ENCODE assay signal across 9 cellular contexts in genomic region chr2:206260427-206261012, GRCh38. TPM values are rescaled to one million over a fixed set of nuclear protein-coding genes. Genes with fewer than 3 reads are reported as not detected.
A peak's percentile ranks its signal among the peaks of the same experiment; 100 is the strongest.
DNase-seq lines count a peak whose midpoint lies in the region; ATAC-seq, FAIRE-seq and TF ChIP-seq lines count a peak whose summit lies in the region.
"Had no signal": no experiment of that assay in that cellular context is flagged by ENCODE, and none has a peak within 500 bp of the region (broad histone marks: within the 10 kb centered on the region; RNA-seq: fewer than 3 reads in every experiment).

No MANE protein-coding gene starts in this region.

- H3K27ac ChIP-seq in Karpas-422 (ENCODE audit: low read length) (no peak overlapping the region), K562 (ENCODE audit: extremely low read depth, low read depth, low read length) (no peak overlapping the region), thyroid gland (no peak overlapping the region)

- H3K36me3 Mint-ChIP-seq in nephron progenitor cell (ENCODE audit: low read depth) = no peaks in the 10 kb centered on the region
- H3K36me3 Mint-ChIP-seq: CD4-positive, CD25-positive, alpha-beta regulatory T cell had no signal

- H3K9ac ChIP-seq in Karpas-422 (ENCODE audit: low read length) (no peak overlapping the region), K562 (ENCODE audit: insufficient read depth in 1 of 2, low read depth in 2 of 2, low read length in 2 of 2) (no peak overlapping the region)

- POLR2A ChIA-PET in K562 (lab: Yijun Ruan, JAX) = no interaction called here

- 0% methylated on average over 3 of the region's 4 CpGs for WGBS in K562 (ENCODE audit: insufficient coverage, low coverage, missing lambda C conversion rate)
- WGBS in thyroid gland, 2 donors = 31 to 35% methylated on average over 4 of the region's 4 CpGs

- peaks cover 4% of the 10 kb centered on the region for H3K9me3 Mint-ChIP-seq in nephron progenitor cell

- H3K9me3 ChIP-seq in Karpas-422 (ENCODE audit: low read length) (no peaks in the 10 kb centered on the region), K562 (replicated peaks; ENCODE audit: control insufficient read depth, insufficient read depth, low read depth, low read length) (no peaks in the 10 kb centered on the region), thyroid gland (no peaks in the 10 kb centered on the region)

- intact Hi-C loops in K562 (cut with micrococcal nuclease) (loop anchor here (5.0 kb wide), 1 partner anchor 98 kb away; no protein-coding TSS in a partner anchor), thyroid gland (cut with DNase I) (no loop called here)

- no peak for FAIRE-seq in K562 (lab: Jason Lieb, UNC)

- H2AFZ ChIP-seq in Karpas-422 (ENCODE audit: low read length) (0 out of 2 replicates have a peak overlapping the region, but pooled peaks have one; percentile 20), K562 (ENCODE audit: low read depth, low read length) (no peak overlapping the region)

- TF ChIP-seq RAD21 in K562 (CRISPR knock-in tag; conservative IDR thresholded peaks at IDR 0.05 in 1 of 2, IDR thresholded peaks at IDR 0.05 in 1 of 2) = peak; percentile 10 to 33; a peak in 1 of 4 replicates

- TF ChIP-seq CTCF in K562 (IDR thresholded peaks at IDR 0.05 in 2 of 3, conservative IDR thresholded peaks at IDR 0.05 in 1 of 3; ENCODE audit: insufficient read depth in 2 of 3, low read depth in 1 of 3, low read length in 3 of 3) = peak; percentile 8 to 34 (median 18); a peak in 3 of 6 replicates
- peak; percentile 37 for TF ChIP-seq CTCF in nephron progenitor cell (IDR thresholded peaks at IDR 0.05)
- TF ChIP-seq CTCF in thyroid gland (IDR thresholded peaks at IDR 0.05) = peak in 2 of 6 experiments; percentile 30 to 31

- H3K36me3 ChIP-seq in Karpas-422 (ENCODE audit: insufficient read depth, low read length) (no peaks in the 10 kb centered on the region), K562 (ENCODE audit: control insufficient read depth, insufficient read depth, low read length) (no peaks in the 10 kb centered on the region), thyroid gland (no peaks in the 10 kb centered on the region)

- no peaks in the 10 kb centered on the region for H4K20me1 ChIP-seq in Karpas-422 (ENCODE audit: insufficient read depth, low read depth, low read length)
- H4K20me1 ChIP-seq in K562 (replicated peaks; ENCODE audit: control insufficient read depth, insufficient read depth, low read length) = no peaks in the 10 kb centered on the region

- no peaks in the 10 kb centered on the region for H3K79me2 ChIP-seq in Karpas-422 (ENCODE audit: low read length)
- H3K79me2 ChIP-seq in K562 (ENCODE audit: control insufficient read depth, insufficient read depth, low read length) = no peaks in the 10 kb centered on the region

- no peaks in the 10 kb centered on the region for H3K9me1 ChIP-seq in K562 (ENCODE audit: control insufficient read depth, insufficient read depth, low read length)

- H3K4me3 ChIP-seq in Karpas-422 (ENCODE audit: low read length) (no peak overlapping the region), K562 (no peak overlapping the region), thyroid gland (replicated peaks in 1 of 3) (no peak overlapping the region)

- H3K4me2 ChIP-seq in Karpas-422 (ENCODE audit: low read depth, low read length, poor library complexity, severe bottlenecking) = no peak overlapping the region
- H3K4me2 ChIP-seq in K562 (ENCODE audit: insufficient read depth, low read length) = no peak overlapping the region

- TF ChIP-seq EP300 in K562 (IDR thresholded peaks at IDR 0.05; ENCODE audit: low read length) = no peak

- H3K4me1 ChIP-seq in Karpas-422 (ENCODE audit: low read length) (peaks cover 6% of the 10 kb centered on the region; the same call in 1 of the 2 replicates), K562 (replicated peaks in 1 of 2; ENCODE audit: control insufficient read depth in 2 of 2, insufficient read depth in 2 of 2, low read length in 2 of 2) (no peaks in the 10 kb centered on the region), thyroid gland (no peaks in the 10 kb centered on the region)

- peaks cover 34% of the 10 kb centered on the region for H3K4me1 Mint-ChIP-seq in nephron progenitor cell

- no peak for TF ChIP-seq POLR2A in K562 (conservative IDR thresholded peaks at IDR 0.05)
- no peak for TF ChIP-seq POLR2A in thyroid gland (IDR thresholded peaks at IDR 0.05)

- no TSS peak for BruUV-seq in K562 (replicated peaks; lab: Mats Ljungman, UMichigan)

- in situ Hi-C loops in K562 (cut with MboI) = no loop called here

- H3K4me3 Mint-ChIP-seq in nephron progenitor cell = no peak overlapping the region
- H3K4me3 Mint-ChIP-seq: CD4-positive, CD25-positive, alpha-beta regulatory T cell had no signal

- ATAC-seq in GM21529 (IDR thresholded peaks at IDR 0.05; ENCODE audit: unreplicated experiment) (peak; percentile 81), K562 (peak; percentile 84)

- no peaks in the 10 kb centered on the region for H3K9me2 ChIP-seq in Karpas-422 (replicated peaks; ENCODE audit: insufficient read depth, low read length)

- DNase-seq in NCI-H1092 (lab: John Stamatoyannopoulos, UW) (peak; percentile 4), NCI-H1092 treated with DMSO at 0.1 percent for 48 hours (lab: John Stamatoyannopoulos, UW) (no peak), Karpas-422 (peak; percentile 83), K562 (ENCODE audit: extremely low read depth in 1 of 4, low spot score in 3 of 4) (peak in 3 of 4 experiments; percentile 6 to 14 (median 9)), nephron progenitor cell (no peak), hypothalamus (lab: John Stamatoyannopoulos, UW) (no peak), thyroid gland (no peak)

- no peaks in the 10 kb centered on the region for H3K27me3 ChIP-seq in Karpas-422 (ENCODE audit: low read length)
- H3K27me3 ChIP-seq in K562 (ENCODE audit: control insufficient read depth in 2 of 2, insufficient read depth in 2 of 2, low read length in 2 of 2) = peaks cover 12 to 42% of the 10 kb centered on the region in 2 experiments; a peak in 4 of 5 replicates
- H3K27me3 ChIP-seq in thyroid gland = peaks cover 19% of the 10 kb centered on the region

- H3K27me3 Mint-ChIP-seq in nephron progenitor cell (ENCODE audit: low read depth, poor library complexity) = peaks cover 25% of the 10 kb centered on the region

- H3K27ac Mint-ChIP-seq in nephron progenitor cell = peak overlapping the region; percentile 29

- CTCF ChIA-PET in K562 (lab: Yijun Ruan, JAX; ENCODE audit: low intra/inter-chr PET ratio) = no interaction called here

TF ChIP-seq in K562, 482 proteins besides CTCF, POLR2A, EP300 and RAD21 (continues in another document):
- no peak for TF ChIP-seq KLF16 (IDR thresholded peaks at IDR 0.05)
- TF ChIP-seq MAFK (IDR thresholded peaks at IDR 0.05; ENCODE audit: low read length) = no peak
- no peak for TF ChIP-seq RNF2 (IDR thresholded peaks at IDR 0.05)
- TF ChIP-seq POLR2G (IDR thresholded peaks at IDR 0.05; ENCODE audit: low read depth, low read length) = no peak
- no peak for TF ChIP-seq ETV5 (CRISPR knock-in tag; IDR thresholded peaks at IDR 0.05; ENCODE audit: low read depth)
- TF ChIP-seq NFYB (IDR thresholded peaks at IDR 0.05; ENCODE audit: extremely low read depth, insufficient read length) = no peak
- TF ChIP-seq SRSF1 (IDR thresholded peaks at IDR 0.05; ENCODE audit: low read depth, low read length) = no peak
- no peak for TF ChIP-seq ZNF76 (CRISPR knock-in tag; IDR thresholded peaks at IDR 0.05; ENCODE audit: borderline replicate concordance)
- TF ChIP-seq HDAC6 (IDR thresholded peaks at IDR 0.05; ENCODE audit: low read depth, low read length) = no peak
- TF ChIP-seq CHD2 (IDR thresholded peaks at IDR 0.05; ENCODE audit: low read depth, low read length) = no peak
- no peak for TF ChIP-seq ZNF740 (CRISPR knock-in tag; IDR thresholded peaks at IDR 0.05)
- no peak for TF ChIP-seq ZNF740 (tag; IDR thresholded peaks at IDR 0.05)
- no peak for TF ChIP-seq ZBTB12 (CRISPR knock-in tag; IDR thresholded peaks at IDR 0.05)

RNA-seq across cellular contexts. Expression of gene ZDBF2, which starts 13.9 kb away (rescaled TPM):
- total RNA-seq in Karpas-422 (2014; rRNA removed; shearing (Covaris generic); ENCODE audit: low replicate concordance) = 1.9 and 2.5 TPM in 2 replicates
- 0.12 and 0.95 TPM in 2 replicates for total RNA-seq in K562 (2011; cell fraction: chromatin; rRNA removed; ENCODE audit: low replicate concordance)
- under 0.01 TPM in 1 of 2 replicates, not detected in the other for total RNA-seq in K562 (2011; cell fraction: nucleolus; rRNA removed)
- total RNA-seq in K562 (2011; cell fraction: nucleoplasm; rRNA removed) = under 0.01 TPM in 1 of 2 replicates, not detected in the other
- total RNA-seq in K562 (2014; rRNA removed) = 0.04 TPM in 1 of 2 replicates, not detected in the other
- 0.04 and 0.19 TPM in 2 replicates for total RNA-seq in K562 (2014; rRNA removed; fragmentation: Illumina TruSeq; extraction: Trizol)
- 0.04 TPM in 2 replicates for total RNA-seq in K562 (2015; rRNA removed; fragmentation: Illumina TruSeq; extraction: Trizol)
- total RNA-seq in K562 (2021) = 0.04 TPM in 2 replicates
- polyA plus RNA-seq in K562 (2011; rRNA removed) = 0.03 TPM in 2 replicates
- under 0.01 and 0.01 TPM in 2 replicates for polyA plus RNA-seq in K562 (2011; cell fraction: cytosol; rRNA removed)
- polyA plus RNA-seq in K562 (2011; cell fraction: nucleus; rRNA removed) = 0.03 and 0.09 TPM in 2 replicates
- 0.05 and 0.17 TPM in 2 replicates for polyA plus RNA-seq in K562 (2012)
- 0.01 TPM in 2 replicates for polyA plus RNA-seq in K562 (2014; fragmentation: Illumina TruSeq; extraction: Trizol)
- not detected for polyA plus RNA-seq in K562 (2014; fragmentation: Nextera tagmentation; extraction: Ambion mirVana)
- polyA plus RNA-seq in K562 (2014; rRNA removed) = 0.03 TPM in 1 of 2 replicates, not detected in the other
- polyA minus RNA-seq in K562 (2011; rRNA and poly(A)+ RNA removed) = 0.09 and 0.11 TPM in 2 replicates
- not detected in 2 replicates for polyA minus RNA-seq in K562 (2011; cell fraction: cytosol; rRNA and poly(A)+ RNA removed)
- polyA minus RNA-seq in K562 (2011; cell fraction: nucleus; rRNA and poly(A)+ RNA removed) = under 0.01 and 0.11 TPM in 2 replicates
- 10 to 100 TPM; 11.0 to 20.9 (median 14.6) TPM for total RNA-seq in thyroid gland

Comparison
In these comparisons a context has a peak if more than half of its experiments do, and no peak if none do; other contexts are left out.
1. DNase-seq: peak in NCI-H1092 (single experiment), Karpas-422 (single experiment) and K562 (3 of 4); none in NCI-H1092 treated with DMSO at 0.1 percent for 48 hours (single experiment), nephron progenitor cell (single experiment), hypothalamus (0 of 51) and thyroid gland (0 of 2).